17 cellular contexts compared by ENCODE assay signal in genomic region chr13:110005563-110005962, GRCh38.
A peak's percentile ranks its signal among the peaks of the same experiment; 100 is the strongest.
DNase-seq lines count a peak whose midpoint lies in the region; ATAC-seq, FAIRE-seq and TF ChIP-seq lines count a peak whose summit lies in the region.
"Had no signal": no experiment of that assay in that cellular context is flagged by ENCODE, and none has a peak within 500 bp of the region (broad histone marks: within the 10 kb centered on the region; RNA-seq: fewer than 3 reads in every experiment).

No MANE protein-coding gene starts in this region.

- TF ChIP-seq EP300 in HepG2 (IDR thresholded peaks at IDR 0.05; ENCODE audit: low read depth in 2 of 2, low read length in 2 of 2) (no peak), HepG2 (CRISPR knock-in tag; IDR thresholded peaks at IDR 0.05; ENCODE audit: borderline replicate concordance) (no peak)

- TF ChIP-seq CTCF in 22Rv1 (IDR thresholded peaks at IDR 0.05) (no peak), fibroblast of mammary gland (conservative IDR thresholded peaks at IDR 0.05; ENCODE audit: control insufficient read depth, insufficient read depth, low read depth, low read length) (no peak), HepG2 (CRISPR knock-in tag; IDR thresholded peaks at IDR 0.05) (no peak)

- H3K4me1 ChIP-seq in HepG2 (ENCODE audit: insufficient read depth, low read length) = no peaks in the 10 kb centered on the region

- DNase-seq in GM03348 (ENCODE audit: low spot score) = peak; percentile 38
- peak; percentile 33 for DNase-seq in RPMI7951 (ENCODE audit: low read depth)
- DNase-seq in fibroblast of mammary gland (ENCODE audit: low read depth) = peak; percentile 70
- no peak for DNase-seq in islet precursor cell
- no peak for DNase-seq in HepG2 (ENCODE audit: low spot score)
- DNase-seq: CD8-positive, alpha-beta T cell; DMS79 treated with DMSO at 0.1 percent for 48 hours; GF-D8; H9; NCI-H1048; NCI-H69; SIG-M5 had no signal

- ATAC-seq in HG02840 (IDR thresholded peaks at IDR 0.05; ENCODE audit: low FRiP score, unreplicated experiment) = no peak
- no peak for ATAC-seq in HepG2
- no peak for ATAC-seq in GM18498 (IDR thresholded peaks at IDR 0.05; ENCODE audit: unreplicated experiment)
- ATAC-seq: CD8-positive, alpha-beta T cell had no signal

- no peak for FAIRE-seq in HepG2 (lab: Jason Lieb, UNC)
- FAIRE-seq: A204.1, D721Med had no signal

- no peaks in the 10 kb centered on the region for H3K9me3 ChIP-seq in HepG2 (ENCODE audit: low read length)

- POLR2A ChIA-PET in HepG2 (lab: Yijun Ruan, JAX) = no interaction called here

- H3K4me3 ChIP-seq in fibroblast of mammary gland (ENCODE audit: control insufficient read depth, low read depth, low read length) = no peak overlapping the region
- H3K4me3 ChIP-seq in HepG2 (replicated peaks in 1 of 3; ENCODE audit: insufficient read depth in 1 of 3, low read depth in 2 of 3, low read length in 3 of 3) = no peak overlapping the region

- intact Hi-C loops in HepG2 (cut with micrococcal nuclease; ENCODE audit: unreplicated experiment) = no loop called here

- TF ChIP-seq RAD21 in HepG2 (CRISPR knock-in tag; IDR thresholded peaks at IDR 0.05) = no peak

- no peaks in the 10 kb centered on the region for H3K36me3 ChIP-seq in HepG2 (replicated peaks in 1 of 2; ENCODE audit: control insufficient read depth in 1 of 2, insufficient read depth in 2 of 2, low read length in 2 of 2)

- no peak overlapping the region for H3K4me2 ChIP-seq in HepG2 (ENCODE audit: low read depth, low read length)

- CTCF ChIA-PET in HepG2 (lab: Yijun Ruan, JAX; ENCODE audit: low intra/inter-chr PET ratio, low total read pairs) = no interaction called here

- no peaks in the 10 kb centered on the region for H3K79me2 ChIP-seq in HepG2 (ENCODE audit: insufficient read depth, low read length)

- in situ Hi-C loops in HepG2 (cut with HindIII; ENCODE audit: extremely low pct_ligation_motif_present, low pct_unique_long_range_greater_than_20kb) = no loop called here

- peak overlapping the region; percentile 84 for H3K27ac ChIP-seq in 22Rv1
- H3K27ac ChIP-seq in HepG2 (ENCODE audit: extremely low read length, insufficient read depth, low read length) = no peak overlapping the region

- no peaks in the 10 kb centered on the region; a peak in 1 of 5 replicates for H3K27me3 ChIP-seq in HepG2 (ENCODE audit: control insufficient read depth in 1 of 2, insufficient read depth in 2 of 2, low read length in 2 of 2)

- no peak overlapping the region for H3K9ac ChIP-seq in HepG2 (ENCODE audit: insufficient read depth, low read depth, low read length)

- no TSS peak for BruUV-seq in HepG2 (replicated peaks; lab: Mats Ljungman, UMichigan)

- no peak overlapping the region for H2AFZ ChIP-seq in HepG2 (ENCODE audit: low read length)

- WGBS in HepG2 (ENCODE audit: low lambda C conversion rate) = 21% methylated on average over 2 of the region's 2 CpGs

- H4K20me1 ChIP-seq in HepG2 (ENCODE audit: insufficient read depth, low read length) = no peaks in the 10 kb centered on the region

- TF ChIP-seq POLR2A in HepG2 (IDR thresholded peaks at IDR 0.05; ENCODE audit: insufficient read depth in 1 of 2, low read depth in 2 of 2, low read length in 2 of 2) = no peak

TF ChIP-seq in HepG2, 621 proteins besides CTCF, POLR2A, EP300 and RAD21:
- TF ChIP-seq ZNF570 (CRISPR knock-in tag; IDR thresholded peaks at IDR 0.05; ENCODE audit: borderline replicate concordance) = no peak
- TF ChIP-seq FOXA3 (CRISPR knock-in tag; IDR thresholded peaks at IDR 0.05) = no peak
- TF ChIP-seq ARNTL (CRISPR knock-in tag; IDR thresholded peaks at IDR 0.05) = no peak
- TF ChIP-seq PCBP2 (optimal IDR thresholded peaks at IDR 0.05; ENCODE audit: low read depth, low read length, poor library complexity, severe bottlenecking) = no peak
- TF ChIP-seq STAT5B (CRISPR knock-in tag; IDR thresholded peaks at IDR 0.05) = no peak
- TF ChIP-seq KDM5B (CRISPR knock-in tag; IDR thresholded peaks at IDR 0.05; ENCODE audit: borderline replicate concordance) = no peak
- no peak for TF ChIP-seq SIX4 (CRISPR knock-in tag; IDR thresholded peaks at IDR 0.05)
- TF ChIP-seq HOXA5 (CRISPR knock-in tag; IDR thresholded peaks at IDR 0.05) = no peak
- TF ChIP-seq, protein P1, sequence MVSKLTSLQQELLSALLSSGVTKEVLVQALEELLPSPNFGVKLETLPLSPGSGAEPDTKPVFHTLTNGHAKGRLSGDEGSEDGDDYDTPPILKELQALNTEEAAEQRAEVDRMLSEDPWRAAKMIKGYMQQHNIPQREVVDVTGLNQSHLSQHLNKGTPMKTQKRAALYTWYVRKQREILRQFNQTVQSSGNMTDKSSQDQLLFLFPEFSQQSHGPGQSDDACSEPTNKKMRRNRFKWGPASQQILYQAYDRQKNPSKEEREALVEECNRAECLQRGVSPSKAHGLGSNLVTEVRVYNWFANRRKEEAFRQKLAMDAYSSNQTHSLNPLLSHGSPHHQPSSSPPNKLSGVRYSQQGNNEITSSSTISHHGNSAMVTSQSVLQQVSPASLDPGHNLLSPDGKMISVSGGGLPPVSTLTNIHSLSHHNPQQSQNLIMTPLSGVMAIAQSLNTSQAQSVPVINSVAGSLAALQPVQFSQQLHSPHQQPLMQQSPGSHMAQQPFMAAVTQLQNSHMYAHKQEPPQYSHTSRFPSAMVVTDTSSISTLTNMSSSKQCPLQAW (CRISPR knock-in tag; IDR thresholded peaks at IDR 0.05) = no peak
- no peak for TF ChIP-seq ZBTB21 (CRISPR knock-in tag; IDR thresholded peaks at IDR 0.05)
TF ChIP-seq in HepG2: peak in this region for 0.

Comparison
In these comparisons a context has a peak if more than half of its experiments do, and no peak if none do; other contexts are left out.
1. DNase-seq: peak in GM03348 (single experiment), RPMI7951 (single experiment) and fibroblast of mammary gland (single experiment); none in islet precursor cell (single experiment) and HepG2 (single experiment).